ENCODE assay signal across 9 cellular contexts in the genomic region with DNA sequence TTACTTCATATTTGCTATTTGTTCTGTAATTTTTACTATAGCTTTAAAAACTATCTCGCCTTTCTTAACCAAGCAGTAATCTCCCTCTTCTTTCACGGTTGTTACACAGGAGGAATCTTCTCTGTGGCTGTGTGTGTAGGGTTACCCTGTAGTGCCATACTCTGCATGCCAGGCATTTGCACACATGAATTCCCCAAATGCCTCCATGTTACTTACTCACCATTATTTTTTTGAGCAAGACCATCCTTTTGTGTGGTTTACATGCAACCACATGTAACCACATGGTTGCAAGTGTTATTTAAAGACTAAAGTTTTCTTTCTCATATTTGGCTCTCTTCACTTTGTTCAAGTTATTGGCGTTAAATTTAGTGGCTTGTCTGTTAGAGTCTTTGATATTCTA. TPM values are rescaled to one million over a fixed set of nuclear protein-coding genes. Genes with fewer than 3 reads are reported as not detected.
A peak's percentile ranks its signal among the peaks of the same experiment; 100 is the strongest.
DNase-seq lines count a peak whose midpoint lies in the region; ATAC-seq and TF ChIP-seq lines count a peak whose summit lies in the region.
"Had no signal": no experiment of that assay in that cellular context is flagged by ENCODE, and none has a peak within 500 bp of the region (broad histone marks: within the 10 kb centered on the region; RNA-seq: fewer than 3 reads in every experiment).

No MANE protein-coding gene starts in this region.

- ATAC-seq in HG02885 (IDR thresholded peaks at IDR 0.05; ENCODE audit: poor library complexity, unreplicated experiment) (peak; percentile 99), Panc1 (peak; percentile 72; the same call in 1 of the 2 replicates), heart left ventricle (no peak)
- peak; percentile 77 to 82 for ATAC-seq in stimulated activated naive B cell treated with anti-CD40 and anti-IgM and Interleukin-4, amounts not matched to agents 10 μg/mL and 1 μg/mL and 100 μg/mL, for 72 hours (replicated peaks)

- in situ Hi-C loops in Panc1 (cut with HindIII; ENCODE audit: low pct_unique_long_range_greater_than_20kb, low sequenced_read_pairs), result no loop called here

- H3K27me3 ChIP-seq in Panc1 (ENCODE audit: control insufficient read depth, insufficient read depth, low read length) (no peaks in the 10 kb centered on the region), heart left ventricle (no peaks in the 10 kb centered on the region)

- WGBS in heart left ventricle, 4 donors, result 83 to 92% (median 85%) methylated on average over 3 of the region's 3 CpGs

- H3K27me3 Mint-ChIP-seq in activated T-cell treated with anti-CD3 and anti-CD28 coated beads, Interleukin-2, amount 50 U/mL, for 24 hours, result no peaks in the 10 kb centered on the region
- no peaks in the 10 kb centered on the region for H3K27me3 Mint-ChIP-seq in stimulated activated naive B cell treated with anti-CD40 and anti-IgM and Interleukin-4, amounts not matched to agents 10 μg/mL and 1 μg/mL and 100 μg/mL, for 72 hours

- H3K36me3 Mint-ChIP-seq in activated T-cell treated with anti-CD3 and anti-CD28 coated beads, Interleukin-2, amount 50 U/mL, for 24 hours (ENCODE audit: low read depth), result peaks cover 55% of the 10 kb centered on the region
- H3K36me3 Mint-ChIP-seq in stimulated activated naive B cell treated with anti-CD40 and anti-IgM and Interleukin-4, amounts not matched to agents 10 μg/mL and 1 μg/mL and 100 μg/mL, for 72 hours, result peaks cover 27 to 36% of the 10 kb centered on the region in 2 donors

- no peak overlapping the region for H3K4me3 Mint-ChIP-seq in activated T-cell treated with anti-CD3 and anti-CD28 coated beads, Interleukin-2, amount 50 U/mL, for 24 hours
- no peak overlapping the region for H3K4me3 Mint-ChIP-seq in stimulated activated naive B cell treated with anti-CD40 and anti-IgM and Interleukin-4, amounts not matched to agents 10 μg/mL and 1 μg/mL and 100 μg/mL, for 72 hours

- DNase-seq in activated T-cell treated with anti-CD3 and anti-CD28 coated beads, Interleukin-2, amount 50 U/mL, for 24 hours, result no peak
- DNase-seq in activated T-cell treated with anti-CD3 and anti-CD28 coated beads for 4 hours (no peak), Panc1 (ENCODE audit: low read depth, low spot score) (no peak), heart left ventricle (no peak), OCI-M1 (lab: John Stamatoyannopoulos, UW) (no peak), foreskin melanocyte (no peak)
- DNase-seq in stimulated activated naive B cell treated with anti-CD40 and anti-IgM and Interleukin-4, amounts not matched to agents 10 μg/mL and 1 μg/mL and 100 μg/mL, for 72 hours, result no peak
- DNase-seq: amygdala had no signal

- TF ChIP-seq CTCF in Panc1 (IDR thresholded peaks at IDR 0.05), result no peak
- no peak for TF ChIP-seq CTCF in heart left ventricle (IDR thresholded peaks at IDR 0.05)

- H3K27ac Mint-ChIP-seq in activated T-cell treated with anti-CD3 and anti-CD28 coated beads, Interleukin-2, amount 50 U/mL, for 24 hours, result peak overlapping the region; percentile 1
- H3K27ac Mint-ChIP-seq in stimulated activated naive B cell treated with anti-CD40 and anti-IgM and Interleukin-4, amounts not matched to agents 10 μg/mL and 1 μg/mL and 100 μg/mL, for 72 hours, result peak overlapping the region; percentile 26

- H3K4me1 Mint-ChIP-seq in activated T-cell treated with anti-CD3 and anti-CD28 coated beads, Interleukin-2, amount 50 U/mL, for 24 hours (ENCODE audit: low read depth), result peaks cover 10% of the 10 kb centered on the region
- peaks cover 4 to 15% of the 10 kb centered on the region in 2 donors for H3K4me1 Mint-ChIP-seq in stimulated activated naive B cell treated with anti-CD40 and anti-IgM and Interleukin-4, amounts not matched to agents 10 μg/mL and 1 μg/mL and 100 μg/mL, for 72 hours

- H3K9me3 Mint-ChIP-seq in activated T-cell treated with anti-CD3 and anti-CD28 coated beads, Interleukin-2, amount 50 U/mL, for 24 hours, result no peaks in the 10 kb centered on the region
- H3K9me3 Mint-ChIP-seq in stimulated activated naive B cell treated with anti-CD40 and anti-IgM and Interleukin-4, amounts not matched to agents 10 μg/mL and 1 μg/mL and 100 μg/mL, for 72 hours, result no peaks in the 10 kb centered on the region

- H3K4me3 ChIP-seq in Panc1 (ENCODE audit: low read depth in 2 of 2, low read length in 2 of 2) (no peak overlapping the region), heart left ventricle (no peak overlapping the region)

- H3K4me1 ChIP-seq in Panc1 (ENCODE audit: control insufficient read depth, insufficient read depth, low read length) (peaks cover 19% of the 10 kb centered on the region), heart left ventricle (peaks cover 0 to 11% (median 6%) of the 10 kb centered on the region in 12 donors)

- CTCF ChIA-PET in Panc1 (lab: Charles Lee), result no interaction called here

- BruUV-seq in Panc1 (replicated peaks; lab: Mats Ljungman, UMichigan), result no TSS peak

- TF ChIP-seq POLR2A in heart left ventricle (IDR thresholded peaks at IDR 0.05), result no peak

- H3K9me3 ChIP-seq in Panc1 (ENCODE audit: control insufficient read depth, insufficient read depth, low read depth, low read length) (peaks cover 19% of the 10 kb centered on the region), heart left ventricle (peaks cover 0 to 6% (median 0%) of the 10 kb centered on the region in 12 donors)

- POLR2A ChIA-PET in Panc1 (lab: Charles Lee), result no interaction called here

- H3K27ac ChIP-seq in Panc1 (ENCODE audit: low read length) (peak overlapping the region; percentile 36), heart left ventricle (no peak overlapping the region)

- intact Hi-C loops in Panc1 (cut with micrococcal nuclease; ENCODE audit: unreplicated experiment) (no loop called here), heart left ventricle (cut with DNase I) (no loop called here)

- H3K36me3 ChIP-seq in Panc1 (ENCODE audit: control insufficient read depth, insufficient read depth, low read length), result peaks cover 37% of the 10 kb centered on the region
- H3K36me3 ChIP-seq in heart left ventricle, result peaks cover 0 to 65% (median 50%) of the 10 kb centered on the region in 9 donors

RNA-seq across cellular contexts. Expression of a gene that starts 45.5 kb away (rescaled TPM):
- 68.0 TPM for total RNA-seq in Panc1 (2021; ENCODE audit: unreplicated experiment)
- polyA plus RNA-seq in Panc1 (2012; ENCODE audit: insufficient read length), result 62.2 TPM
- 10 to 100 TPM in 2 of 9 donors, 1 to 10 TPM in 7; 4.4 to 15.6 (median 6.3) TPM for total RNA-seq in heart left ventricle
- polyA plus RNA-seq in heart left ventricle, result 1 to 10 TPM; 3.0 to 5.4 TPM

RNA-seq across cellular contexts. Expression of a gene that starts 46.7 kb away (rescaled TPM):
- total RNA-seq in Panc1 (2021; ENCODE audit: unreplicated experiment) (5.8 TPM), heart left ventricle (1 to 10 TPM in 8 of 9 donors, under 1 TPM in 1; 0.68 to 5.5 (median 3.5) TPM)
- polyA plus RNA-seq in Panc1 (2012; ENCODE audit: insufficient read length), result 15.2 TPM
- polyA plus RNA-seq in heart left ventricle, result 1 to 10 TPM in 1 of 2 donors, under 1 TPM in 1; 0.84 to 3.6 TPM

Comparison
In these comparisons a context has a peak if more than half of its experiments do, and no peak if none do; other contexts are left out.
1. ATAC-seq: peak in HG02885 (single experiment), Panc1 (single experiment) and stimulated activated naive B cell treated with anti-CD40 and anti-IgM and Interleukin-4, amounts not matched to agents 10 μg/mL and 1 μg/mL and 100 μg/mL, for 72 hours (2 of 2); none in heart left ventricle (0 of 4).